20 cellular contexts compared by ENCODE assay signal in the genomic region with DNA sequence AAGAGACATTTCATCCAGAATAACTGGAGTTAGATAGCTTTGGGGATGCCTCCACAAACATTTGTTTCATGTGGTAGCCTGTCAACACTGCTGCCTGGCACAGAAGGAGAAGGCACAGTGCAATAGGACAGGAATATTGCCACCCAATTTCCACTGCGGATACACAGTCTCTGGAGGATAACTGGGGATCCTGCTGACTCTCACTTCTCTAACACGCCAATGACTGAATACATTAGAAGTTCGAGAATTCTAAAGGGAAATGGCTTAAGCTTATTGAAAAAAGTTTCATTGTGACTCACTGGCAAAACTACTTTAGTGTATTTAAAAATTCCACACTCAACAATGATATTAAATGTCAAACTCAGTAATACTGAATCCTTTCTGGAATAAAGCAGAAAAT. TPM values are rescaled to one million over a fixed set of nuclear protein-coding genes. Genes with fewer than 3 reads are reported as not detected.
DNase-seq lines count a peak whose midpoint lies in the region; ATAC-seq, FAIRE-seq and TF ChIP-seq lines count a peak whose summit lies in the region.
"Had no signal": no experiment of that assay in that cellular context is flagged by ENCODE, and none has a peak within 500 bp of the region (broad histone marks: within the 10 kb centered on the region; RNA-seq: fewer than 3 reads in every experiment).

No MANE protein-coding gene starts in this region.

- H3K4me1 Mint-ChIP-seq in activated CD4-positive, alpha-beta T cell treated with anti-CD3 and anti-CD28 coated beads, Interleukin-2, amount 10 ng/mL, durations not matched to agents 7 days and 5 days = peaks cover 2% of the 10 kb centered on the region
- H3K4me1 Mint-ChIP-seq in progenitor cell of endocrine pancreas (ENCODE audit: low read depth) = no peaks in the 10 kb centered on the region
- peaks cover 16% of the 10 kb centered on the region for H3K4me1 Mint-ChIP-seq in T-helper 17 cell
- H3K4me1 Mint-ChIP-seq: B cell had no signal

- no peak for ATAC-seq in T-helper 17 cell
- ATAC-seq: CD8-positive, alpha-beta T cell; Panc1 had no signal

- no peak overlapping the region for H3K27ac Mint-ChIP-seq in activated CD4-positive, alpha-beta T cell treated with anti-CD3 and anti-CD28 coated beads, Interleukin-2, amount 10 ng/mL, durations not matched to agents 7 days and 5 days
- H3K27ac Mint-ChIP-seq in progenitor cell of endocrine pancreas (no peak overlapping the region), T-helper 17 cell (no peak overlapping the region)
- H3K27ac Mint-ChIP-seq: B cell; CD8-positive, alpha-beta T cell had no signal

- POLR2A ChIA-PET in A673 (lab: Charles Lee; ENCODE audit: low non-redundant PET) = no interaction called here
- POLR2A ChIA-PET in activated CD4-positive, alpha-beta T cell treated with anti-CD3 and anti-CD28 coated beads, Interleukin-2, amount 10 ng/mL, durations not matched to agents 7 days and 5 days (lab: Charles Lee) = no interaction called here

- peaks cover 22% of the 10 kb centered on the region for H3K36me3 Mint-ChIP-seq in activated CD4-positive, alpha-beta T cell treated with anti-CD3 and anti-CD28 coated beads, Interleukin-2, amount 10 ng/mL, durations not matched to agents 7 days and 5 days (ENCODE audit: low read depth)
- peaks cover 25% of the 10 kb centered on the region for H3K36me3 Mint-ChIP-seq in progenitor cell of endocrine pancreas (ENCODE audit: insufficient read depth)
- H3K36me3 Mint-ChIP-seq in T-helper 17 cell (ENCODE audit: low read depth) = peaks cover 8% of the 10 kb centered on the region

- H3K9ac ChIP-seq in adipocyte (ENCODE audit: low read length) = no peak overlapping the region

- no peaks in the 10 kb centered on the region for H3K9me3 Mint-ChIP-seq in activated CD4-positive, alpha-beta T cell treated with anti-CD3 and anti-CD28 coated beads, Interleukin-2, amount 10 ng/mL, durations not matched to agents 7 days and 5 days
- H3K9me3 Mint-ChIP-seq in progenitor cell of endocrine pancreas (ENCODE audit: low read depth) = no peaks in the 10 kb centered on the region
- H3K9me3 Mint-ChIP-seq: CD8-positive, alpha-beta T cell had no signal

- BruUV-seq in A673 (replicated peaks; lab: Mats Ljungman, UMichigan) = no TSS peak

- no peak overlapping the region for H3K4me3 Mint-ChIP-seq in activated CD4-positive, alpha-beta T cell treated with anti-CD3 and anti-CD28 coated beads, Interleukin-2, amount 10 ng/mL, durations not matched to agents 7 days and 5 days
- H3K4me3 Mint-ChIP-seq in progenitor cell of endocrine pancreas (ENCODE audit: low read depth) (no peak overlapping the region), T-helper 17 cell (no peak overlapping the region)
- H3K4me3 Mint-ChIP-seq: B cell; CD8-positive, alpha-beta T cell had no signal

- no peak for TF ChIP-seq CTCF in A673 (conservative IDR thresholded peaks at IDR 0.05; ENCODE audit: low read depth, low read length)
- TF ChIP-seq CTCF in progenitor cell of endocrine pancreas (IDR thresholded peaks at IDR 0.05; ENCODE audit: unreplicated experiment) = no peak

- H3K27me3 ChIP-seq in A673 (replicated peaks; ENCODE audit: insufficient read depth, low read depth, low read length, poor library complexity) (no peaks in the 10 kb centered on the region), adipocyte (replicated peaks; ENCODE audit: control insufficient read depth, insufficient read depth, low read length) (no peaks in the 10 kb centered on the region)

- no peak overlapping the region for H3K27ac ChIP-seq in A673 (ENCODE audit: low read depth, low read length, poor library complexity, severe bottlenecking)

- intact Hi-C loops in A673 (cut with micrococcal nuclease; ENCODE audit: unreplicated experiment) = no loop called here

- no peaks in the 10 kb centered on the region for H3K27me3 Mint-ChIP-seq in activated CD4-positive, alpha-beta T cell treated with anti-CD3 and anti-CD28 coated beads, Interleukin-2, amount 10 ng/mL, durations not matched to agents 7 days and 5 days
- no peaks in the 10 kb centered on the region for H3K27me3 Mint-ChIP-seq in progenitor cell of endocrine pancreas
- no peaks in the 10 kb centered on the region for H3K27me3 Mint-ChIP-seq in T-helper 17 cell
- H3K27me3 Mint-ChIP-seq: B cell had no signal

- H3K4me3 ChIP-seq in A673 (ENCODE audit: low read depth, low read length, poor library complexity, severe bottlenecking) (no peak overlapping the region), adipocyte (ENCODE audit: low read length) (no peak overlapping the region)

- CTCF ChIA-PET in A673 (lab: Charles Lee) = no interaction called here
- CTCF ChIA-PET in activated CD4-positive, alpha-beta T cell treated with anti-CD3 and anti-CD28 coated beads, Interleukin-2, amount 10 ng/mL, durations not matched to agents 7 days and 5 days (lab: Charles Lee) = interaction anchor here (1.5 to 2.5 kb wide), 2 partner anchors 13 to 31 kb away, joined by 3 to 14 read pairs; a partner anchor contains a TSS

- peaks cover 33% of the 10 kb centered on the region for H3K36me3 ChIP-seq in A673 (ENCODE audit: insufficient read depth, low read length, poor library complexity, severe bottlenecking)
- H3K36me3 ChIP-seq in adipocyte (ENCODE audit: control insufficient read depth, insufficient read depth, low read length, severe bottlenecking) = peaks cover 13% of the 10 kb centered on the region

- H3K4me1 ChIP-seq in A673 (ENCODE audit: insufficient read depth, low read length, poor library complexity, severe bottlenecking) (peaks cover 6% of the 10 kb centered on the region), adipocyte (ENCODE audit: control insufficient read depth, insufficient read depth, low read length) (no peaks in the 10 kb centered on the region)

- no peaks in the 10 kb centered on the region for H3K9me3 ChIP-seq in A673 (ENCODE audit: low read depth, low read length, poor library complexity, severe bottlenecking)
- H3K9me3 ChIP-seq in adipocyte (ENCODE audit: control insufficient read depth, low read length) = no peaks in the 10 kb centered on the region
- H3K9me3 ChIP-seq in T-helper 17 cell (ENCODE audit: control insufficient read depth, low read length, poor library complexity, severe bottlenecking) = no peaks in the 10 kb centered on the region

- DNase-seq in A673 (ENCODE audit: low spot score) (peak; percentile 45), GM18507 (ENCODE audit: extremely low spot score, insufficient read length, low read depth) (no peak), adipocyte (ENCODE audit: low read depth) (peak; percentile 47), iris pigment epithelial cell (ENCODE audit: low read depth) (peak; percentile 45), NCI-H2029 treated with DMSO at 0.1 percent for 48 hours (lab: John Stamatoyannopoulos, UW) (no peak), progenitor cell of endocrine pancreas (ENCODE audit: low spot score, unreplicated experiment) (no peak), T-helper 17 cell (no peak)
- no peak for DNase-seq in activated CD4-positive, alpha-beta T cell treated with anti-CD3 and anti-CD28 coated beads, Interleukin-2, amount 10 ng/mL, durations not matched to agents 7 days and 5 days
- DNase-seq: CD8-positive, alpha-beta T cell; DND-41; KBM-7; NCI-H1092; NCI-H2107; NCI-H345; NCI-H69; SHP77 treated with DMSO at 0.1 percent for 48 hours had no signal

- peak; percentile 62 for FAIRE-seq in GM18507 (lab: Jason Lieb, UNC)
- FAIRE-seq: D721Med, H54 had no signal

RNA-seq across cellular contexts. Expression of a gene that starts 12.9 kb away (rescaled TPM):
- 14.9 and 17.2 TPM in 2 replicates for total RNA-seq in A673 (2021)
- total RNA-seq in activated CD4-positive, alpha-beta T cell treated with anti-CD3 and anti-CD28 coated beads, Interleukin-2, amount 10 ng/mL, durations not matched to agents 7 days and 5 days = 1 to 10 TPM; 4.4 to 5.0 TPM
- total RNA-seq in progenitor cell of endocrine pancreas = 24.9 and 25.0 TPM in 2 replicates
- total RNA-seq in T-helper 17 cell = 1 to 10 TPM; 3.2 to 3.7 TPM

RNA-seq across cellular contexts. Expression of a gene that starts 13.2 kb away (rescaled TPM):
- total RNA-seq in A673 (2021) (19.5 and 24.6 TPM in 2 replicates), progenitor cell of endocrine pancreas (33.9 and 34.2 TPM in 2 replicates), T-helper 17 cell (1 to 10 TPM; 5.6 to 7.9 TPM)
- 10 to 100 TPM; 20.7 to 23.6 TPM for total RNA-seq in activated CD4-positive, alpha-beta T cell treated with anti-CD3 and anti-CD28 coated beads, Interleukin-2, amount 10 ng/mL, durations not matched to agents 7 days and 5 days

RNA-seq across cellular contexts. Expression of a gene that starts 42.5 kb away (rescaled TPM):
- 20.0 and 20.3 TPM in 2 replicates for total RNA-seq in A673 (2021)
- total RNA-seq in activated CD4-positive, alpha-beta T cell treated with anti-CD3 and anti-CD28 coated beads, Interleukin-2, amount 10 ng/mL, durations not matched to agents 7 days and 5 days = 10 to 100 TPM; 30.2 to 31.4 TPM
- total RNA-seq in progenitor cell of endocrine pancreas = 29.9 and 30.7 TPM in 2 replicates
- total RNA-seq in T-helper 17 cell = 10 to 100 TPM; 21.1 to 26.6 TPM

RNA-seq across cellular contexts. Expression of a gene that starts 57.0 kb away (rescaled TPM):
- total RNA-seq in A673 (2021) (29.4 and 32.0 TPM in 2 replicates), progenitor cell of endocrine pancreas (66.1 and 69.1 TPM in 2 replicates), T-helper 17 cell (10 to 100 TPM; 63.6 to 73.0 TPM)
- 10 to 100 TPM; 40.2 to 42.7 TPM for total RNA-seq in activated CD4-positive, alpha-beta T cell treated with anti-CD3 and anti-CD28 coated beads, Interleukin-2, amount 10 ng/mL, durations not matched to agents 7 days and 5 days

Comparison
In these comparisons a context has a peak if more than half of its experiments do, and no peak if none do; other contexts are left out.
1. DNase-seq: peak in A673 (single experiment), adipocyte (single experiment) and iris pigment epithelial cell (single experiment); none in GM18507 (single experiment), NCI-H2029 treated with DMSO at 0.1 percent for 48 hours (single experiment), activated CD4-positive, alpha-beta T cell treated with anti-CD3 and anti-CD28 coated beads, Interleukin-2, amount 10 ng/mL, durations not matched to agents 7 days and 5 days (single experiment), progenitor cell of endocrine pancreas (single experiment) and T-helper 17 cell (0 of 3).